In the genomic region with DNA sequence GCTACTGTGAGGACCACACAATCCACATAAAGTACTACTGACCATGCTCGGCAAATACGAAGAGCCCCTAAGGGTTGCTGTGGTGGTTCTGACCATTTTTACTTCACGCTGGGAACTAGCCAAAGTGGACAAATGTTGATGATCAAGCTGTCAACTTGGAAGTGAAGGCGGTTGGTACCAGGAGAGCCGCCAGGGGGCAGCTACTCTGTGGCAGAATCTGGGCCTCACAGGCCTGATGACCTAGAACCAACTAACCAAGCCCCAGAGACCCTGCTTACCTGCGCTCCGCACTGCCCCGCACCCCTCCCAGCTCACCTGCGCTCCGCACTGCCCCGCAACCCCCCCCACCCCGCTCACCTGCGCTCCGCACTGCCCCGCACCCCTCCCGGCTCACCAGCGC, we compare ENCODE assay signal across 13 cellular contexts. TPM values are rescaled to one million over a fixed set of nuclear protein-coding genes. Genes with fewer than 3 reads are reported as not detected.
DNase-seq lines count a peak whose midpoint lies in the region; ATAC-seq and TF ChIP-seq lines count a peak whose summit lies in the region.
"Had no signal": no experiment of that assay in that cellular context is flagged by ENCODE, and none has a peak within 500 bp of the region (broad histone marks: within the 10 kb centered on the region; RNA-seq: fewer than 3 reads in every experiment).

No MANE protein-coding gene starts in this region.

- H3F3A ChIP-seq in SK-N-SH (replicated peaks; ENCODE audit: insufficient read depth) (no peaks in the 10 kb centered on the region), SU-DHL-6 (ENCODE audit: insufficient read depth) (peaks cover 23% of the 10 kb centered on the region; the same call in 1 of the 2 replicates)

- H3K9me2 ChIP-seq in SK-N-SH (no peaks in the 10 kb centered on the region), SU-DHL-6 (replicated peaks; ENCODE audit: insufficient read depth, low read length) (no peaks in the 10 kb centered on the region)

- POLR2A ChIA-PET in SK-N-SH (lab: Yijun Ruan, JAX), result interaction anchor here (1.0 kb wide), 1 partner anchor 60 kb away, joined by 3 read pairs; a partner anchor contains a TSS

- H4K20me1 ChIP-seq in SK-N-SH (ENCODE audit: insufficient read depth), result peaks cover 78% of the 10 kb centered on the region
- H4K20me1 ChIP-seq in SU-DHL-6 (ENCODE audit: low read depth, low read length), result peaks cover 8% of the 10 kb centered on the region; the same call in 1 of the 2 replicates

- H3K36me3 ChIP-seq in SK-N-SH (replicated peaks in 1 of 2; ENCODE audit: control insufficient read depth in 1 of 2, insufficient read depth in 2 of 2, low read length in 1 of 2), result no peaks in the 10 kb centered on the region
- H3K36me3 ChIP-seq in SU-DHL-6 (ENCODE audit: low read length), result no peaks in the 10 kb centered on the region
- H3K36me3 ChIP-seq in stomach, result peaks cover 0 to 22% (median 7%) of the 10 kb centered on the region in 4 donors

- H3K4me3 ChIP-seq in SK-N-SH (ENCODE audit: low read depth in 2 of 2, low read length in 1 of 2) (no peak overlapping the region), SU-DHL-6 (ENCODE audit: insufficient read depth, low read length, poor library complexity, severe bottlenecking) (no peak overlapping the region), foreskin fibroblast (ENCODE audit: low read depth in 1 of 2, low read length in 2 of 2) (no peak overlapping the region), stomach (no peak overlapping the region)
- H3K4me3 ChIP-seq: dorsolateral prefrontal cortex had no signal

- intact Hi-C loops in stomach (cut with DNase I; ENCODE audit: low total_unique reads), result no loop called here

- ATAC-seq in SK-N-SH treated with all-trans-retinoic acid at 6 μM for 48 hours, result no peak
- no peak for ATAC-seq in GM19397 (IDR thresholded peaks at IDR 0.05; ENCODE audit: unreplicated experiment)

- no peak for TF ChIP-seq RAD21 in SK-N-SH (IDR thresholded peaks at IDR 0.05; ENCODE audit: low read length)

- no peak for TF ChIP-seq POLR2A in stomach (IDR thresholded peaks at IDR 0.05)

- no peak overlapping the region for H3K27ac ChIP-seq in SK-N-SH (ENCODE audit: low read depth in 2 of 2, low read length in 1 of 2)
- H3K27ac ChIP-seq in SU-DHL-6 (ENCODE audit: low read depth, low read length), result no peak overlapping the region
- no peak overlapping the region for H3K27ac ChIP-seq in stomach
- H3K27ac ChIP-seq: C4-2B, dorsolateral prefrontal cortex had no signal

- peaks cover 89% of the 10 kb centered on the region for H3K79me2 ChIP-seq in SK-N-SH (ENCODE audit: insufficient read depth)
- peaks cover 79% of the 10 kb centered on the region for H3K79me2 ChIP-seq in SU-DHL-6 (ENCODE audit: insufficient read depth, low read length)

- H3K9ac ChIP-seq in SK-N-SH (no peak overlapping the region), SU-DHL-6 (ENCODE audit: low read length) (no peak overlapping the region)

- H3K4me2 ChIP-seq in SK-N-SH, result no peak overlapping the region
- no peak overlapping the region for H3K4me2 ChIP-seq in SU-DHL-6 (ENCODE audit: low read depth, low read length, poor library complexity, severe bottlenecking)

- TF ChIP-seq CTCF in SK-N-SH (IDR thresholded peaks at IDR 0.05) (no peak), SU-DHL-6 (IDR thresholded peaks at IDR 0.05; ENCODE audit: insufficient read depth, low read length, poor library complexity, severe bottlenecking) (peak; percentile 32), foreskin fibroblast (IDR thresholded peaks at IDR 0.05; ENCODE audit: low read depth, low read length) (peak; percentile 20), stomach (IDR thresholded peaks at IDR 0.05) (peak in 4 of 7 experiments; percentile 12 to 40 (median 22))

- CTCF ChIA-PET in SK-N-SH (lab: Yijun Ruan, JAX), result interaction anchor here (0.9 kb wide), 1 partner anchor 13 kb away, joined by 4 read pairs; no protein-coding TSS in a partner anchor

- TF ChIP-seq EP300 in SK-N-SH (IDR thresholded peaks at IDR 0.05; ENCODE audit: borderline replicate concordance in 1 of 2, low read depth in 1 of 2, low read length in 1 of 2), result no peak
- TF ChIP-seq EP300 in stomach (IDR thresholded peaks at IDR 0.05), result no peak

- H3K9me3 ChIP-seq in SK-N-SH (no peaks in the 10 kb centered on the region), SU-DHL-6 (ENCODE audit: insufficient read depth, low read length) (no peaks in the 10 kb centered on the region), stomach (no peaks in the 10 kb centered on the region)

- H3K27me3 ChIP-seq in SK-N-SH (ENCODE audit: insufficient read depth) (no peaks in the 10 kb centered on the region), SU-DHL-6 (ENCODE audit: low read length) (no peaks in the 10 kb centered on the region), stomach (no peaks in the 10 kb centered on the region)
- H3K27me3 ChIP-seq: dorsolateral prefrontal cortex had no signal

- WGBS in SK-N-SH (ENCODE audit: low lambda C conversion rate), result 91% methylated on average over 9 of the region's 17 CpGs
- 60 to 77% (median 72%) methylated on average over 6 to 17 of the region's 17 CpGs for WGBS in stomach, 5 donors

- H3K4me1 ChIP-seq in SK-N-SH (ENCODE audit: control insufficient read depth in 1 of 2, insufficient read depth in 2 of 2, low read depth in 1 of 2, low read length in 1 of 2) (peaks cover 5 to 14% of the 10 kb centered on the region in 2 experiments; a peak in 3 of 4 replicates), stomach (peaks cover 47 to 76% (median 66%) of the 10 kb centered on the region in 4 donors)

- peak; percentile 49 for DNase-seq in SK-N-SH
- peak in 1 of 2 donors; percentile 22 for DNase-seq in foreskin fibroblast
- peak; percentile 62 for DNase-seq in stomach
- DNase-seq in anterior cingulate cortex (lab: John Stamatoyannopoulos, UW), result no peak
- DNase-seq in stimulated activated CD8-positive, alpha-beta memory T cell treated with anti-CD3 and anti-CD28 coated beads, Interleukin-4, amount 100 ng/mL, for 48 hours, result no peak
- DNase-seq: kidney glomerular epithelial cell, NCI-H1105, Right ventricle myocardium superior had no signal

- no peak overlapping the region for H2AFZ ChIP-seq in SK-N-SH (ENCODE audit: low read depth)
- H2AFZ ChIP-seq in SU-DHL-6 (ENCODE audit: low read depth, low read length, severe bottlenecking), result no peak overlapping the region

TF ChIP-seq in SK-N-SH, 30 proteins besides CTCF, POLR2A, EP300 and RAD21 (continues in another document):
- TF ChIP-seq POLR2AphosphoS5 (IDR thresholded peaks at IDR 0.05; ENCODE audit: low read depth, low read length) (no peak), RFX5 (IDR thresholded peaks at IDR 0.05; ENCODE audit: low read length) (no peak), NRF1 (IDR thresholded peaks at IDR 0.05; ENCODE audit: low read depth, low read length) (no peak), JUND (IDR thresholded peaks at IDR 0.05) (no peak)

TF ChIP-seq in SK-N-SH treated with all-trans-retinoic acid at 6 μM for 48 hours, 23 proteins besides CTCF, POLR2A, EP300 and RAD21 (continues in another document):
- TF ChIP-seq, protein P1, sequence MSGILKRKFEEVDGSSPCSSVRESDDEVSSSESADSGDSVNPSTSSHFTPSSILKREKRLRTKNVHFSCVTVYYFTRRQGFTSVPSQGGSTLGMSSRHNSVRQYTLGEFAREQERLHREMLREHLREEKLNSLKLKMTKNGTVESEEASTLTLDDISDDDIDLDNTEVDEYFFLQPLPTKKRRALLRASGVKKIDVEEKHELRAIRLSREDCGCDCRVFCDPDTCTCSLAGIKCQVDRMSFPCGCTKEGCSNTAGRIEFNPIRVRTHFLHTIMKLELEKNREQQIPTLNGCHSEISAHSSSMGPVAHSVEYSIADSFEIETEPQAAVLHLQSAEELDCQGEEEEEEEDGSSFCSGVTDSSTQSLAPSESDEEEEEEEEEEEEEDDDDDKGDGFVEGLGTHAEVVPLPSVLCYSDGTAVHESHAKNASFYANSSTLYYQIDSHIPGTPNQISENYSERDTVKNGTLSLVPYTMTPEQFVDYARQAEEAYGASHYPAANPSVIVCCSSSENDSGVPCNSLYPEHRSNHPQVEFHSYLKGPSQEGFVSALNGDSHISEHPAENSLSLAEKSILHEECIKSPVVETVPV (CRISPR knock-in tag; IDR thresholded peaks at IDR 0.05), result no peak
- TF ChIP-seq TCF4 (CRISPR knock-in tag; IDR thresholded peaks at IDR 0.05; ENCODE audit: borderline replicate concordance), result no peak
- TF ChIP-seq ZNF70 (CRISPR knock-in tag; IDR thresholded peaks at IDR 0.05), result no peak
- TF ChIP-seq OSR1 (CRISPR knock-in tag; IDR thresholded peaks at IDR 0.05), result no peak

RNA-seq across cellular contexts. Expression of a gene that starts 5.6 kb away (rescaled TPM):
- polyA plus RNA-seq in SK-N-SH (2012; rRNA removed) (35.9 and 36.1 TPM in 2 replicates), stomach (100 to 1,000 TPM; 128 to 149 (median 133) TPM)
- polyA plus RNA-seq in SK-N-SH (2012; cell fraction: cytosol; rRNA removed), result 11.0 and 18.2 TPM in 2 replicates
- polyA plus RNA-seq in SK-N-SH (2012; cell fraction: nucleus; rRNA removed), result 131 and 150 TPM in 2 replicates
- total RNA-seq in stomach, result 100 to 1,000 TPM in 4 of 5 donors, 10 to 100 TPM in 1; 71.8 to 503 (median 194) TPM

RNA-seq across cellular contexts. Expression of a gene that starts 5.7 kb away (rescaled TPM):
- 43.1 and 54.2 TPM in 2 replicates for polyA plus RNA-seq in SK-N-SH (2012; rRNA removed)
- polyA plus RNA-seq in SK-N-SH (2012; cell fraction: cytosol; rRNA removed), result 12.9 and 16.8 TPM in 2 replicates
- 280 and 427 TPM in 2 replicates for polyA plus RNA-seq in SK-N-SH (2012; cell fraction: nucleus; rRNA removed)
- 10 to 100 TPM in 4 of 5 donors, 1 to 10 TPM in 1; 7.3 to 82.8 (median 20.1) TPM for total RNA-seq in stomach
- 10 to 100 TPM; 16.6 to 39.4 (median 18.9) TPM for polyA plus RNA-seq in stomach

RNA-seq across cellular contexts. Expression of a gene that starts 46.8 kb away (rescaled TPM):
- polyA plus RNA-seq in SK-N-SH (2012; rRNA removed) (10.9 and 11.5 TPM in 2 replicates), stomach (1 to 10 TPM; 3.8 to 6.6 (median 5.4) TPM)
- polyA plus RNA-seq in SK-N-SH (2012; cell fraction: cytosol; rRNA removed), result 3.3 and 6.8 TPM in 2 replicates
- polyA plus RNA-seq in SK-N-SH (2012; cell fraction: nucleus; rRNA removed), result 50.0 and 64.3 TPM in 2 replicates
- total RNA-seq in stomach, result 100 to 1,000 TPM in 1 of 5 donors, 10 to 100 TPM in 1, 1 to 10 TPM in 3; 5.8 to 176 (median 8.8) TPM

Comparison
In these comparisons a context has a peak if more than half of its experiments do, and no peak if none do; other contexts are left out.
1. DNase-seq: peak in SK-N-SH (single experiment) and stomach (single experiment); none in anterior cingulate cortex (0 of 58) and stimulated activated CD8-positive, alpha-beta memory T cell treated with anti-CD3 and anti-CD28 coated beads, Interleukin-4, amount 100 ng/mL, for 48 hours (single experiment).